In the genomic region with DNA sequence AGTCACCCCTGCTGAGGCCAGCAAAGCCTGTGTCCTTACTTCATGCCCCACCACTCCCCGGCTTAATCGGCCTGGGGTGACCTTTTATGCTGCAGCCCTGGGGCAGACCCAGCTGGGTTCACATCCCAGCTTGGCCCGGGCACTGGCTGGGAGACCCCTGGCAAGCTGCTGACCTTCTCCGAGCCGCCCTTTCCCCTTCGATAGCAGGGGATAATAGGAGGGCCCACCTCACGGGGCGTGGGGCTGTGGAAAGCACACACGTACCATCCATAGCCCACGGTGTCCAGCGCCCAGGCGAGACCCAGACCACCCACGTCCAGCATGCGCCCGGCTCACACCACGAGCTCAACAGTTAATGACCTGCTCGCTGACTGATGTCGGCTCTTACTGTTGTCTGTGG, we compare ENCODE assay signal across 1 cellular context.
TF ChIP-seq lines count a peak whose summit lies in the region.

No MANE protein-coding gene starts in this region.

TF ChIP-seq in HepG2, 621 proteins besides CTCF, POLR2A, EP300 and RAD21 (continued from another document and continues in another):
- TF ChIP-seq, protein P1, sequence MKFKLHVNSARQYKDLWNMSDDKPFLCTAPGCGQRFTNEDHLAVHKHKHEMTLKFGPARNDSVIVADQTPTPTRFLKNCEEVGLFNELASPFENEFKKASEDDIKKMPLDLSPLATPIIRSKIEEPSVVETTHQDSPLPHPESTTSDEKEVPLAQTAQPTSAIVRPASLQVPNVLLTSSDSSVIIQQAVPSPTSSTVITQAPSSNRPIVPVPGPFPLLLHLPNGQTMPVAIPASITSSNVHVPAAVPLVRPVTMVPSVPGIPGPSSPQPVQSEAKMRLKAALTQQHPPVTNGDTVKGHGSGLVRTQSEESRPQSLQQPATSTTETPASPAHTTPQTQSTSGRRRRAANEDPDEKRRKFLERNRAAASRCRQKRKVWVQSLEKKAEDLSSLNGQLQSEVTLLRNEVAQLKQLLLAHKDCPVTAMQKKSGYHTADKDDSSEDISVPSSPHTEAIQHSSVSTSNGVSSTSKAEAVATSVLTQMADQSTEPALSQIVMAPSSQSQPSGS (CRISPR knock-in tag; IDR thresholded peaks at IDR 0.05) = no peak
- TF ChIP-seq DDIT3 (CRISPR knock-in tag; IDR thresholded peaks at IDR 0.05) = no peak
- TF ChIP-seq, protein P2, sequence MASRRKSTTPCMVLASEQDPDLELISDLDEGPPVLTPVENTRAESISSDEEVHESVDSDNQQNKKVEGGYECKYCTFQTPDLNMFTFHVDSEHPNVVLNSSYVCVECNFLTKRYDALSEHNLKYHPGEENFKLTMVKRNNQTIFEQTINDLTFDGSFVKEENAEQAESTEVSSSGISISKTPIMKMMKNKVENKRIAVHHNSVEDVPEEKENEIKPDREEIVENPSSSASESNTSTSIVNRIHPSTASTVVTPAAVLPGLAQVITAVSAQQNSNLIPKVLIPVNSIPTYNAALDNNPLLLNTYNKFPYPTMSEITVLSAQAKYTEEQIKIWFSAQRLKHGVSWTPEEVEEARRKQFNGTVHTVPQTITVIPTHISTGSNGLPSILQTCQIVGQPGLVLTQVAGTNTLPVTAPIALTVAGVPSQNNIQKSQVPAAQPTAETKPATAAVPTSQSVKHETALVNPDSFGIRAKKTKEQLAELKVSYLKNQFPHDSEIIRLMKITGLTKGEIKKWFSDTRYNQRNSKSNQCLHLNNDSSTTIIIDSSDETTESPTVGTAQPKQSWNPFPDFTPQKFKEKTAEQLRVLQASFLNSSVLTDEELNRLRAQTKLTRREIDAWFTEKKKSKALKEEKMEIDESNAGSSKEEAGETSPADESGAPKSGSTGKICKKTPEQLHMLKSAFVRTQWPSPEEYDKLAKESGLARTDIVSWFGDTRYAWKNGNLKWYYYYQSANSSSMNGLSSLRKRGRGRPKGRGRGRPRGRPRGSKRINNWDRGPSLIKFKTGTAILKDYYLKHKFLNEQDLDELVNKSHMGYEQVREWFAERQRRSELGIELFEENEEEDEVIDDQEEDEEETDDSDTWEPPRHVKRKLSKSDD (CRISPR knock-in tag; IDR thresholded peaks at IDR 0.05; ENCODE audit: low read depth) = no peak
- no peak for TF ChIP-seq ARID2 (CRISPR knock-in tag; IDR thresholded peaks at IDR 0.05; ENCODE audit: borderline replicate concordance)
- TF ChIP-seq EEA1 (CRISPR knock-in tag; IDR thresholded peaks at IDR 0.05; ENCODE audit: borderline replicate concordance) = 0 out of 2 replicates have a peak, but pooled peaks have one; percentile 1
- no peak for TF ChIP-seq ZBTB21 (CRISPR knock-in tag; IDR thresholded peaks at IDR 0.05)
- no peak for TF ChIP-seq BORCS8-MEF2B (CRISPR knock-in tag; IDR thresholded peaks at IDR 0.05)
- TF ChIP-seq, protein P3, sequence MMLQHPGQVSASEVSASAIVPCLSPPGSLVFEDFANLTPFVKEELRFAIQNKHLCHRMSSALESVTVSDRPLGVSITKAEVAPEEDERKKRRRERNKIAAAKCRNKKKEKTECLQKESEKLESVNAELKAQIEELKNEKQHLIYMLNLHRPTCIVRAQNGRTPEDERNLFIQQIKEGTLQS (CRISPR knock-in tag; IDR thresholded peaks at IDR 0.05) = no peak
- TF ChIP-seq ZFP1 (CRISPR knock-in tag; IDR thresholded peaks at IDR 0.05) = no peak
- no peak for TF ChIP-seq ONECUT2 (CRISPR knock-in tag; IDR thresholded peaks at IDR 0.05)
- TF ChIP-seq IKZF4 (CRISPR knock-in tag; IDR thresholded peaks at IDR 0.05; ENCODE audit: borderline replicate concordance, low read depth, not compliant biosample characterization) = peak; percentile 6
- 0 out of 2 replicates have a peak, but pooled peaks have one; percentile 8 for TF ChIP-seq PAXIP1 (CRISPR knock-in tag; conservative IDR thresholded peaks at IDR 0.05)
- no peak for TF ChIP-seq CREM (IDR thresholded peaks at IDR 0.05)
- TF ChIP-seq CREM (CRISPR knock-in tag; IDR thresholded peaks at IDR 0.05) = no peak
- TF ChIP-seq RNF219 (CRISPR knock-in tag; IDR thresholded peaks at IDR 0.05) = no peak
- no peak for TF ChIP-seq ZMYM2 (CRISPR knock-in tag; IDR thresholded peaks at IDR 0.05)
- TF ChIP-seq SRSF1 (optimal IDR thresholded peaks at IDR 0.05; ENCODE audit: low read depth, low read length) = no peak
- no peak for TF ChIP-seq ELF1 (CRISPR knock-in tag; IDR thresholded peaks at IDR 0.05)
- no peak for TF ChIP-seq MYC (CRISPR knock-in tag; IDR thresholded peaks at IDR 0.05; ENCODE audit: borderline replicate concordance)
- TF ChIP-seq ZNF737 (CRISPR knock-in tag; IDR thresholded peaks at IDR 0.05; ENCODE audit: borderline replicate concordance) = no peak
- no peak for TF ChIP-seq ZFY (CRISPR knock-in tag; IDR thresholded peaks at IDR 0.05)
- TF ChIP-seq ZNF615 (CRISPR knock-in tag; IDR thresholded peaks at IDR 0.05; ENCODE audit: borderline replicate concordance) = no peak
- TF ChIP-seq, protein P4, sequence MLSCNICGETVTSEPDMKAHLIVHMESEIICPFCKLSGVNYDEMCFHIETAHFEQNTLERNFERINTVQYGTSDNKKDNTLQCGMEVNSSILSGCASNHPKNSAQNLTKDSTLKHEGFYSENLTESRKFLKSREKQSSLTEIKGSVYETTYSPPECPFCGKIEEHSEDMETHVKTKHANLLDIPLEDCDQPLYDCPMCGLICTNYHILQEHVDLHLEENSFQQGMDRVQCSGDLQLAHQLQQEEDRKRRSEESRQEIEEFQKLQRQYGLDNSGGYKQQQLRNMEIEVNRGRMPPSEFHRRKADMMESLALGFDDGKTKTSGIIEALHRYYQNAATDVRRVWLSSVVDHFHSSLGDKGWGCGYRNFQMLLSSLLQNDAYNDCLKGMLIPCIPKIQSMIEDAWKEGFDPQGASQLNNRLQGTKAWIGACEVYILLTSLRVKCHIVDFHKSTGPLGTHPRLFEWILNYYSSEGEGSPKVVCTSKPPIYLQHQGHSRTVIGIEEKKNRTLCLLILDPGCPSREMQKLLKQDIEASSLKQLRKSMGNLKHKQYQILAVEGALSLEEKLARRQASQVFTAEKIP (CRISPR knock-in tag; IDR thresholded peaks at IDR 0.05; ENCODE audit: borderline replicate concordance) = no peak
- TF ChIP-seq JUNB (CRISPR knock-in tag; IDR thresholded peaks at IDR 0.05; ENCODE audit: borderline replicate concordance) = no peak
- TF ChIP-seq ZNF329 (CRISPR knock-in tag; IDR thresholded peaks at IDR 0.05; ENCODE audit: low read depth) = no peak
- 0 out of 2 replicates have a peak, but pooled peaks have one; percentile 6 for TF ChIP-seq ZNF782 (CRISPR knock-in tag; IDR thresholded peaks at IDR 0.05; ENCODE audit: borderline replicate concordance)
- TF ChIP-seq ZNF256 (CRISPR knock-in tag; conservative IDR thresholded peaks at IDR 0.05) = no peak
- TF ChIP-seq, protein P5, sequence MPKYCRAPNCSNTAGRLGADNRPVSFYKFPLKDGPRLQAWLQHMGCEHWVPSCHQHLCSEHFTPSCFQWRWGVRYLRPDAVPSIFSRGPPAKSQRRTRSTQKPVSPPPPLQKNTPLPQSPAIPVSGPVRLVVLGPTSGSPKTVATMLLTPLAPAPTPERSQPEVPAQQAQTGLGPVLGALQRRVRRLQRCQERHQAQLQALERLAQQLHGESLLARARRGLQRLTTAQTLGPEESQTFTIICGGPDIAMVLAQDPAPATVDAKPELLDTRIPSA (CRISPR knock-in tag; IDR thresholded peaks at IDR 0.05; ENCODE audit: borderline replicate concordance) = no peak
- TF ChIP-seq ZNF367 (CRISPR knock-in tag; IDR thresholded peaks at IDR 0.05; ENCODE audit: borderline replicate concordance) = no peak
- no peak for TF ChIP-seq ZNF232 (CRISPR knock-in tag; IDR thresholded peaks at IDR 0.05; ENCODE audit: borderline replicate concordance)
- TF ChIP-seq, protein P6, sequence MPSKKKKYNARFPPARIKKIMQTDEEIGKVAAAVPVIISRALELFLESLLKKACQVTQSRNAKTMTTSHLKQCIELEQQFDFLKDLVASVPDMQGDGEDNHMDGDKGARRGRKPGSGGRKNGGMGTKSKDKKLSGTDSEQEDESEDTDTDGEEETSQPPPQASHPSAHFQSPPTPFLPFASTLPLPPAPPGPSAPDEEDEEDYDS (CRISPR knock-in tag; IDR thresholded peaks at IDR 0.05) = no peak
- TF ChIP-seq ZNF274 (CRISPR knock-in tag; IDR thresholded peaks at IDR 0.05) = peak; percentile 9; the same call in 1 of the 2 replicates
- no peak for TF ChIP-seq AGO2 (optimal IDR thresholded peaks at IDR 0.05; ENCODE audit: low read depth, low read length)
- TF ChIP-seq AHDC1 (CRISPR knock-in tag; IDR thresholded peaks at IDR 0.05; ENCODE audit: borderline replicate concordance) = no peak
- no peak for TF ChIP-seq TBX2 (CRISPR knock-in tag; IDR thresholded peaks at IDR 0.05; ENCODE audit: borderline replicate concordance)
- no peak for TF ChIP-seq ZNF678 (CRISPR knock-in tag; IDR thresholded peaks at IDR 0.05)
- TF ChIP-seq NFE2L2 (IDR thresholded peaks at IDR 0.05; ENCODE audit: low read length) = no peak
- no peak for TF ChIP-seq ZNF761 (CRISPR knock-in tag; conservative IDR thresholded peaks at IDR 0.05)
- no peak for TF ChIP-seq ZNF264 (CRISPR knock-in tag; IDR thresholded peaks at IDR 0.05)
- no peak for TF ChIP-seq RELA (CRISPR knock-in tag; IDR thresholded peaks at IDR 0.05)
- 0 out of 2 replicates have a peak, but pooled peaks have one; percentile 1 for TF ChIP-seq ZNF598 (CRISPR knock-in tag; IDR thresholded peaks at IDR 0.05; ENCODE audit: borderline replicate concordance)
- no peak for TF ChIP-seq ZNF570 (CRISPR knock-in tag; IDR thresholded peaks at IDR 0.05; ENCODE audit: borderline replicate concordance)
- TF ChIP-seq NR1H2 (CRISPR knock-in tag; IDR thresholded peaks at IDR 0.05; ENCODE audit: borderline replicate concordance, low read depth) = no peak
- 0 out of 2 replicates have a peak, but pooled peaks have one; percentile 0 for TF ChIP-seq ZBTB38 (CRISPR knock-in tag; IDR thresholded peaks at IDR 0.05)
